ENCODE assay signal across 9 cellular contexts in genomic region chr3:71984843-71985594, GRCh38.
DNase-seq lines count a peak whose midpoint lies in the region; ATAC-seq and TF ChIP-seq lines count a peak whose summit lies in the region.
"Had no signal": no experiment of that assay in that cellular context is flagged by ENCODE, and none has a peak within 500 bp of the region (broad histone marks: within the 10 kb centered on the region; RNA-seq: fewer than 3 reads in every experiment).

No MANE protein-coding gene starts in this region.

- TF ChIP-seq CTCF in tibial artery (IDR thresholded peaks at IDR 0.05), result no peak

- H3K4me3 Mint-ChIP-seq in activated T-helper 1 cell treated with anti-CD3 and anti-CD28 coated beads, Interleukin-12 subunit alpha, Interleukin-12 subunit beta, Interleukin-2, Interleukin-4 antibody, amounts not matched to agents 30 ng/mL and 10 ng/mL and 1 ng/mL, durations not matched to agents 14 hours and 24 hours and 36 hours, result peak overlapping the region; percentile 62

- H3K27me3 ChIP-seq in tibial artery, result no peaks in the 10 kb centered on the region
- H3K27me3 ChIP-seq: heart right ventricle had no signal

- H3K4me1 ChIP-seq in tibial artery, result no peaks in the 10 kb centered on the region

- H3K36me3 Mint-ChIP-seq in activated T-helper 1 cell treated with anti-CD3 and anti-CD28 coated beads, Interleukin-12 subunit alpha, Interleukin-12 subunit beta, Interleukin-2, Interleukin-4 antibody, amounts not matched to agents 30 ng/mL and 10 ng/mL and 1 ng/mL, durations not matched to agents 14 hours and 24 hours and 36 hours (ENCODE audit: low read depth), result peaks cover 6% of the 10 kb centered on the region

- peaks cover 10% of the 10 kb centered on the region for H3K9me3 Mint-ChIP-seq in activated T-helper 1 cell treated with anti-CD3 and anti-CD28 coated beads, Interleukin-12 subunit alpha, Interleukin-12 subunit beta, Interleukin-2, Interleukin-4 antibody, amounts not matched to agents 30 ng/mL and 10 ng/mL and 1 ng/mL, durations not matched to agents 14 hours and 24 hours and 36 hours

- no peak overlapping the region for H3K4me3 ChIP-seq in tibial artery
- H3K4me3 ChIP-seq: heart right ventricle had no signal

- ATAC-seq in HG03060 (IDR thresholded peaks at IDR 0.05; ENCODE audit: low read depth, unreplicated experiment), result peak; percentile 86
- ATAC-seq: heart right ventricle had no signal

- peak; percentile 3 for DNase-seq in GDM1 (lab: John Stamatoyannopoulos, UW)
- DNase-seq in GM19240 (ENCODE audit: insufficient read length, low spot score), result peak; percentile 11
- peak; percentile 21 for DNase-seq in activated T-helper 1 cell treated with anti-CD3 and anti-CD28 coated beads, Interleukin-12 subunit alpha, Interleukin-12 subunit beta, Interleukin-2, Interleukin-4 antibody, amounts not matched to agents 30 ng/mL and 10 ng/mL and 1 ng/mL, durations not matched to agents 14 hours and 24 hours and 36 hours (ENCODE audit: low spot score)
- no peak for DNase-seq in substantia nigra (lab: John Stamatoyannopoulos, UW)
- no peak for DNase-seq in tibial artery
- no peak for DNase-seq in HuH-7 (ENCODE audit: low spot score)
- no peak for DNase-seq in activated gamma-delta T cell (lab: John Stamatoyannopoulos, UW)
- DNase-seq: heart right ventricle had no signal

- intact Hi-C loops in activated T-helper 1 cell treated with anti-CD3 and anti-CD28 coated beads, Interleukin-12 subunit alpha, Interleukin-12 subunit beta, Interleukin-2, Interleukin-4 antibody, amounts not matched to agents 30 ng/mL and 10 ng/mL and 1 ng/mL, durations not matched to agents 14 hours and 24 hours and 36 hours (cut with micrococcal nuclease), result loop anchor here (1.0 to 5.0 kb wide), 6 partner anchors 14 to 552 kb away; no protein-coding TSS in a partner anchor
- intact Hi-C loops in tibial artery (cut with DNase I; ENCODE audit: low total_unique reads), result no loop called here

- no peaks in the 10 kb centered on the region for H3K27me3 Mint-ChIP-seq in activated T-helper 1 cell treated with anti-CD3 and anti-CD28 coated beads, Interleukin-12 subunit alpha, Interleukin-12 subunit beta, Interleukin-2, Interleukin-4 antibody, amounts not matched to agents 30 ng/mL and 10 ng/mL and 1 ng/mL, durations not matched to agents 14 hours and 24 hours and 36 hours (ENCODE audit: insufficient read depth)

- H3K27ac ChIP-seq in substantia nigra (ENCODE audit: low read depth, low read length, poor library complexity, severe bottlenecking), result no peak overlapping the region
- H3K27ac ChIP-seq in tibial artery, result no peak overlapping the region
- H3K27ac ChIP-seq: heart right ventricle had no signal

- no peaks in the 10 kb centered on the region for H3K9me3 ChIP-seq in tibial artery
- H3K9me3 ChIP-seq: heart right ventricle had no signal

- H3K36me3 ChIP-seq in tibial artery, result no peaks in the 10 kb centered on the region
- H3K36me3 ChIP-seq: heart right ventricle had no signal

- peak overlapping the region; percentile 91 for H3K27ac Mint-ChIP-seq in activated T-helper 1 cell treated with anti-CD3 and anti-CD28 coated beads, Interleukin-12 subunit alpha, Interleukin-12 subunit beta, Interleukin-2, Interleukin-4 antibody, amounts not matched to agents 30 ng/mL and 10 ng/mL and 1 ng/mL, durations not matched to agents 14 hours and 24 hours and 36 hours

- peaks cover 62% of the 10 kb centered on the region for H3K4me1 Mint-ChIP-seq in activated T-helper 1 cell treated with anti-CD3 and anti-CD28 coated beads, Interleukin-12 subunit alpha, Interleukin-12 subunit beta, Interleukin-2, Interleukin-4 antibody, amounts not matched to agents 30 ng/mL and 10 ng/mL and 1 ng/mL, durations not matched to agents 14 hours and 24 hours and 36 hours (ENCODE audit: low read depth)

Comparison
In these comparisons a context has a peak if more than half of its experiments do, and no peak if none do; other contexts are left out.
1. DNase-seq: peak in GDM1 (single experiment), GM19240 (single experiment) and activated T-helper 1 cell treated with anti-CD3 and anti-CD28 coated beads, Interleukin-12 subunit alpha, Interleukin-12 subunit beta, Interleukin-2, Interleukin-4 antibody, amounts not matched to agents 30 ng/mL and 10 ng/mL and 1 ng/mL, durations not matched to agents 14 hours and 24 hours and 36 hours (single experiment); none in substantia nigra (0 of 49), tibial artery (0 of 2), HuH-7 (single experiment) and activated gamma-delta T cell (single experiment).